In the genomic region with DNA sequence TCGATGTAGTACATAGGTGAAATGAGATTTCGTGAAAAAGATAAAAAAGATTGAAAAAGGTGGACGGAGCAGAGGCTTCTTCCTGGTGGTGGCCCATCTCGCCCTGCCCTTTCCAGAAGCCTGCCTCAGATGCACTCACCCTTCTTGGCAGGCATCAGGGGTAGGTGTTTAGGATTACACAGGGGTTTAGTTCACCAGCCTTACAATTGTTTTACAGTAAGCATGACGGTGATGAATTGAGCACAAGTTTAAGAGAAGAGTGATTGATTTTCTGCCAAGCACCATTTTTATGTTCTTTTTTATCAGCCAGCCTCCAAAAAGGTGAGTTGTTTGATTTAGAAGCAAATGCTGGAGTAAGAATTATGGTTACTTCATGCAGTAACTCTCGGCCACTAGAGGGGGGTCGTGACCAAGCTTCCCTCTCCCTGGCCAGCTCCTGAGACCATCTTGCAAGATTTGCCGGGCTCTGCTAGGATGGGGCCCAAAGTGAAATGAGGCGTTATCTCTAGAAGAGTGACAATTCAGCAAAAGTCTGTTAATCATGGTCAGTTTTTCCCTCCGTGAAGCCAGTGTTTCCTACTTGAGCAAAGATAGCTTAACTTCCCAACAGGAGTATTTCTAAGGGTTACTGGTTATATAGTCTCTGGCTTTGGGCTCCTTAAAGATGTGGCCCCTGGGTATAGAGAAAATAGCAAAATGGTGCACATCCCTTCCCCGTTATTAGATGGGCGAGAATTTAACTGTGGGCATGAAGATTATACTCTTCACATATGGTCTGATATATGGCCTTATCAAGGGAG, we compare ENCODE assay signal across 8 cellular contexts.
DNase-seq lines count a peak whose midpoint lies in the region; ATAC-seq and TF ChIP-seq lines count a peak whose summit lies in the region.

No MANE protein-coding gene starts in this region.

- ATAC-seq in right cardiac atrium (peak; percentile 59 to 80), GM21381 (IDR thresholded peaks at IDR 0.05; ENCODE audit: unreplicated experiment) (no peak), GM18505 (IDR thresholded peaks at IDR 0.05; ENCODE audit: unreplicated experiment) (no peak)

- H3K4me3 Mint-ChIP-seq in Calu3 (ENCODE audit: low read depth, unreplicated experiment) = no peak overlapping the region

- no peak overlapping the region for H3K4me3 ChIP-seq in right cardiac atrium (ENCODE audit: low read length)
- no peak overlapping the region for H3K4me3 ChIP-seq in sigmoid colon

- TF ChIP-seq CTCF in Calu3 (IDR thresholded peaks at IDR 0.05; ENCODE audit: unreplicated experiment) (peak; percentile 88), sigmoid colon (IDR thresholded peaks at IDR 0.05) (peak in 2 of 4 experiments; percentile 25 to 69)

- no peak for TF ChIP-seq EP300 in sigmoid colon (IDR thresholded peaks at IDR 0.05)

- CTCF ChIA-PET in Calu3 (lab: Charles Lee) = interaction anchor here (0.8 to 1.7 kb wide), 4 partner anchors 17 to 463 kb away, joined by 3 to 8 read pairs (median 6); no protein-coding TSS in a partner anchor

- WGBS in right cardiac atrium = 36% methylated on average over 12 of the region's 12 CpGs
- 44 to 47% methylated on average over 12 of the region's 12 CpGs for WGBS in sigmoid colon, 2 donors

- H3K9me3 Mint-ChIP-seq in Calu3 (ENCODE audit: low read depth, unreplicated experiment) = no peaks in the 10 kb centered on the region

- no TSS peak for BruUV-seq in Calu3 (replicated peaks; lab: Mats Ljungman, UMichigan)

- intact Hi-C loops in Calu3 (cut with micrococcal nuclease; ENCODE audit: unreplicated experiment) = loop anchor here (1.0 to 2.0 kb wide), 3 partner anchors 33 to 463 kb away; no protein-coding TSS in a partner anchor
- intact Hi-C loops in right cardiac atrium (cut with DNase I) = no loop called here
- intact Hi-C loops in sigmoid colon (cut with DNase I) = no loop called here

- no peaks in the 10 kb centered on the region for H3K36me3 ChIP-seq in sigmoid colon

- DNase-seq in Calu3 = peak; percentile 85
- DNase-seq in H4 (ENCODE audit: low spot score) = peak; percentile 84
- peak; percentile 24 to 76 for DNase-seq in NCI-H446 (lab: John Stamatoyannopoulos, UW)
- DNase-seq in amniotic stem cell (lab: John Stamatoyannopoulos, UW) = peak; percentile 74
- DNase-seq in right cardiac atrium = peak; percentile 73 to 86 (median 78)
- DNase-seq in sigmoid colon = peak; percentile 74

- TF ChIP-seq POLR2A in sigmoid colon (IDR thresholded peaks at IDR 0.05) (no peak), GM18505 (IDR thresholded peaks at IDR 0.05; ENCODE audit: borderline replicate concordance, extremely low read depth, insufficient read depth, insufficient read length) (no peak)

- H3K9me3 ChIP-seq in right cardiac atrium (ENCODE audit: control insufficient read depth, low read length) (no peaks in the 10 kb centered on the region), sigmoid colon (no peaks in the 10 kb centered on the region)

- H3K4me1 ChIP-seq in right cardiac atrium (ENCODE audit: control insufficient read depth, insufficient read depth, low read length) (no peaks in the 10 kb centered on the region), sigmoid colon (no peaks in the 10 kb centered on the region)

- H3K4me1 Mint-ChIP-seq in Calu3 (ENCODE audit: low read depth, unreplicated experiment) = no peaks in the 10 kb centered on the region

- no peak overlapping the region for H3K27ac Mint-ChIP-seq in Calu3 (ENCODE audit: unreplicated experiment)

- H3K27ac ChIP-seq in right cardiac atrium (ENCODE audit: low read length) (no peak overlapping the region), sigmoid colon (no peak overlapping the region)

- peaks cover 75% of the 10 kb centered on the region for H3K27me3 Mint-ChIP-seq in Calu3 (ENCODE audit: unreplicated experiment)

- H3K36me3 Mint-ChIP-seq in Calu3 (ENCODE audit: insufficient read depth, unreplicated experiment) = no peaks in the 10 kb centered on the region

- no peaks in the 10 kb centered on the region for H3K27me3 ChIP-seq in right cardiac atrium (ENCODE audit: control insufficient read depth, insufficient read depth)
- H3K27me3 ChIP-seq in sigmoid colon = no peaks in the 10 kb centered on the region

Comparison
In these comparisons a context has a peak if more than half of its experiments do, and no peak if none do; other contexts are left out.
1. ATAC-seq: peak in right cardiac atrium (2 of 2); none in GM21381 (single experiment) and GM18505 (single experiment).
2. Peak in every context shown above with its lines, with median percentiles within 50 percentile points of each other: DNase-seq.